ENCODE assay signal across 8 cellular contexts in the genomic region with DNA sequence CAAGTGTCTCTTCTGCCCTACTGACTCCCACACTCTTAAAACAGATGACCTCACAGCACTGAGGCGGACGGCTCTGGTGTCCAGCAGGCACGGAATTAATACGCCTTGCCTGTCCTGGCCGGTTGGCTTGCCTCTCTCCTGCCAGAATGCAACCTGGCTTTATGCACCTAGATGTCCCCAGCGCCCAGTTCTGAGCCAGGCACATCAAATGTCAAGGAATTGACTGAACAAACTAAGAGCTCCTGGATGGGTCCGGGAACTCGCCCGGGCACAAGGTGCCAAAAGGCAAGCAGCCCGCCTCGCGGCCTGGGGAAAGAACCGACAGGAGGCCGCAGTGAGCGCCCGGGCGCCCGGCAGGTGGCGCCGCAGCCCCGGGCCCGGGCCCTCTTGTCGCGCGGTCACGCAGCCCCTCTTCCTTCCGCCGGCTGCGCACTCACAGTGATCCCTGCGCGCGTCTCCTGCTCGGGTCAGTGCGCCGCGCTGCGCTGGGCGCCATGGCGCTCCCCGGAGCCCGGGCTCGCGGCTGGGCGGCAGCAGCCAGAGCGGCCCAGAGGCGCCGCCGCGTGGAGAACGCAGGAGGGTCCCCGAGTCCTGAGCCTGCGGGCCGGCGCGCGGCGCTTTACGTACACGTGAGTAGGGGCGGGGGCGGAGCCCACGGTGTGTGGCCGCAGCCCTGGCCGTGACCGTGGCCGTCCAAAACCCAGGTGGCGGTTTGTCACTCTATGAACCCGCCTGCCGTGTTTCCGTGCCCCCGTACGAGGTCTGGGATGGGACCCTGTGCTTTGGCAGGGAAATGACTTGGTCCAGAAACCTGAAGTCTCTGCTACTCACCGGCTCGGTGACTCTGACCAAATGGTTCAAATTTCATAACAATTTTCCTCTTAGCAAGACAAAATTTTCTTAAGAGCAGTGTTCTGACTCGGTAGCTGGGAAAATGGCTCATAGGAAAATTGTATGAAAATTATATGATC. TPM values are rescaled to one million over a fixed set of nuclear protein-coding genes. Genes with fewer than 3 reads are reported as not detected.
A peak's percentile ranks its signal among the peaks of the same experiment; 100 is the strongest.
DNase-seq lines count a peak whose midpoint lies in the region; ATAC-seq, FAIRE-seq and TF ChIP-seq lines count a peak whose summit lies in the region.

RSAD1 (plus strand) TSS at position 470 of the 971 bp plus-strand sequence; CDS start at position 495, 25 bp downstream.

- ATAC-seq in HG02840 (IDR thresholded peaks at IDR 0.05; ENCODE audit: low FRiP score, unreplicated experiment) (peak; percentile 78), left ventricle myocardium superior (peak; percentile 91)

- DNase-seq in GM13976 (ENCODE audit: low spot score) (peak; percentile 93), NCI-H1436 (lab: John Stamatoyannopoulos, UW) (peak; percentile 89), amniotic epithelial cell (ENCODE audit: low read depth) (peak; percentile 76), left ventricle myocardium superior (peak; percentile 92), pulmonary artery endothelial cell (ENCODE audit: low read depth, low spot score) (peak; percentile 51), urothelium cell line (ENCODE audit: low spot score) (peak; percentile 92)

- intact Hi-C loops in T-helper 1 cell treated with Interleukin-12 subunit alpha and Interleukin-12 subunit beta and Interleukin-4 antibody, amounts not matched to agents 30 ng/mL and 1 ng/mL, for 36 hours (cut with micrococcal nuclease): loop anchor here (1.0 kb wide), 8 partner anchors 33 to 278 kb away; partner anchors contain the start of genes CACNA1G and LRRC59
- intact Hi-C loops in left ventricle myocardium superior (cut with micrococcal nuclease): no loop called here

- in situ Hi-C loops in GM13976 (cut with MboI; ENCODE audit: low sequenced_read_pairs, unreplicated experiment): no loop called here

- peak; percentile 81 for TF ChIP-seq CTCF in GM13976 (IDR thresholded peaks at IDR 0.05; ENCODE audit: borderline replicate concordance, control extremely low read depth, extremely low read depth, insufficient read depth, missing control alignments)

- FAIRE-seq in urothelium cell line (lab: Jason Lieb, UNC): no peak

RNA-seq across cellular contexts. Expression of gene RSAD1, which starts in this region (rescaled TPM):
- 35.5 and 36.1 TPM in 2 replicates for total RNA-seq in T-helper 1 cell treated with Interleukin-12 subunit alpha and Interleukin-12 subunit beta and Interleukin-4 antibody, amounts not matched to agents 30 ng/mL and 1 ng/mL, for 36 hours
- 55.9 TPM for total RNA-seq in left ventricle myocardium superior
- total RNA-seq in pulmonary artery endothelial cell: 27.0 and 28.2 TPM in 2 replicates

Comparison
In these comparisons a context has a peak if more than half of its experiments do, and no peak if none do; other contexts are left out.
1. Peak in every context shown above with its lines: DNase-seq and ATAC-seq.